13 cellular contexts compared by ENCODE assay signal in genomic region chr3:9820944-9821343, GRCh38. TPM values are rescaled to one million over a fixed set of nuclear protein-coding genes. Genes with fewer than 3 reads are reported as not detected.
DNase-seq lines count a peak whose midpoint lies in the region; ATAC-seq, FAIRE-seq and TF ChIP-seq lines count a peak whose summit lies in the region.
"Had no signal": no experiment of that assay in that cellular context is flagged by ENCODE, and none has a peak within 500 bp of the region (broad histone marks: within the 10 kb centered on the region; RNA-seq: fewer than 3 reads in every experiment).

No MANE protein-coding gene starts in this region.

- H3K9me3 ChIP-seq in liver (ENCODE audit: control insufficient read depth in 4 of 4, low read length in 3 of 4), result no peaks in the 10 kb centered on the region
- H3K9me3 ChIP-seq: stomach had no signal

- no peaks in the 10 kb centered on the region for H3K4me1 ChIP-seq in liver (ENCODE audit: control insufficient read depth in 4 of 4, insufficient read depth in 4 of 4, low read length in 3 of 4)

- H3K27me3 ChIP-seq in liver (ENCODE audit: control insufficient read depth in 4 of 4, insufficient read depth in 4 of 4, low read length in 3 of 4), result no peaks in the 10 kb centered on the region
- H3K27me3 ChIP-seq: stomach had no signal

- no peak overlapping the region for H3K27ac ChIP-seq in liver (ENCODE audit: low read depth in 1 of 2, low read length in 2 of 2)
- H3K27ac ChIP-seq: stomach had no signal

- no peak for DNase-seq in GM12864 (ENCODE audit: low read depth)
- peak; percentile 38 for DNase-seq in NAMALWA (ENCODE audit: low spot score)
- DNase-seq in astrocyte of the spinal cord (ENCODE audit: low read depth, low spot score), result no peak
- DNase-seq in superior temporal gyrus (ENCODE audit: extremely low spot score), result no peak
- DNase-seq in HK-2 (ENCODE audit: unreplicated experiment), result no peak
- no peak for DNase-seq in GM12891 (ENCODE audit: insufficient read length, low spot score)
- DNase-seq: activated CD4-positive, alpha-beta memory T cell treated with anti-CD3 and anti-CD28 coated beads, Interleukin-2, amount 10 ng/mL, durations not matched to agents 7 days and 5 days; stomach had no signal

- FAIRE-seq in GM12891 (lab: Jason Lieb, UNC), result no peak
- FAIRE-seq: colon, islet of Langerhans had no signal

- in situ Hi-C loops in astrocyte of the spinal cord (cut with HindIII; ENCODE audit: low sequenced_read_pairs), result no loop called here

- H3K9ac ChIP-seq in liver (ENCODE audit: low read depth in 1 of 2, low read length in 2 of 2), result no peak overlapping the region

- no peak for TF ChIP-seq POLR2A in GM12891 (IDR thresholded peaks at IDR 0.05; ENCODE audit: low read depth, low read length)

- ATAC-seq in HG02938 (IDR thresholded peaks at IDR 0.05; ENCODE audit: unreplicated experiment), result no peak

- H3K4me3 ChIP-seq in GM12864 (ENCODE audit: low read depth, low read length), result no peak overlapping the region
- H3K4me3 ChIP-seq in astrocyte of the spinal cord (ENCODE audit: low read depth, low read length), result no peak overlapping the region
- H3K4me3 ChIP-seq in liver (ENCODE audit: low read depth in 1 of 3, low read length in 3 of 3), result no peak overlapping the region
- H3K4me3 ChIP-seq: skin epidermis, stomach had no signal

- 80% methylated on average over 2 of the region's 2 CpGs for WGBS in liver

- peak; percentile 29 for TF ChIP-seq CTCF in GM12864 (IDR thresholded peaks at IDR 0.05; ENCODE audit: low read depth, low read length, missing control alignments)
- TF ChIP-seq CTCF in astrocyte of the spinal cord (IDR thresholded peaks at IDR 0.05; ENCODE audit: low read depth, low read length), result peak; percentile 51
- peak; percentile 33 for TF ChIP-seq CTCF in liver (IDR thresholded peaks at IDR 0.05; ENCODE audit: low read depth, low read length, missing input control)

- TF ChIP-seq RAD21 in liver (IDR thresholded peaks at IDR 0.05), result peak; percentile 36 to 42

- H3K36me3 ChIP-seq in liver (ENCODE audit: control insufficient read depth in 4 of 4, insufficient read depth in 3 of 4, low read depth in 1 of 4, low read length in 3 of 4), result no peaks in the 10 kb centered on the region

TF ChIP-seq in liver, 16 proteins besides CTCF, POLR2A, EP300 and RAD21 (continues in another document):
- TF ChIP-seq HNF4G (IDR thresholded peaks at IDR 0.05), result no peak
- TF ChIP-seq ZBTB33 (IDR thresholded peaks at IDR 0.05), result no peak
- TF ChIP-seq NR2F2 (IDR thresholded peaks at IDR 0.05), result no peak
- no peak for TF ChIP-seq FOXA1 (IDR thresholded peaks at IDR 0.05)
- TF ChIP-seq ATF3 (IDR thresholded peaks at IDR 0.05), result no peak

TF ChIP-seq in GM12891, 5 proteins besides CTCF, POLR2A, EP300 and RAD21:
- TF ChIP-seq SPI1 (IDR thresholded peaks at IDR 0.05; ENCODE audit: low read depth, low read length), result no peak
- no peak for TF ChIP-seq PAX5 (IDR thresholded peaks at IDR 0.05; ENCODE audit: insufficient read depth, low read length, severe bottlenecking)
- TF ChIP-seq POU2F2 (IDR thresholded peaks at IDR 0.05; ENCODE audit: low read depth, low read length), result no peak
- TF ChIP-seq TAF1 (IDR thresholded peaks at IDR 0.05; ENCODE audit: low read depth, low read length), result no peak
- TF ChIP-seq POLR2AphosphoS5 (IDR thresholded peaks at IDR 0.05; ENCODE audit: low read depth, low read length), result no peak

RNA-seq across cellular contexts. Expression of gene TTLL3, which starts 10.9 kb away (rescaled TPM):
- 10 to 100 TPM in 1 of 2 donors, 1 to 10 TPM in 1; 4.9 to 19.6 TPM for total RNA-seq in liver
- 1 to 10 TPM; 2.8 to 8.0 TPM for polyA plus RNA-seq in liver
- polyA plus RNA-seq in GM12891 (2012; ENCODE audit: low read depth, missing spikeins), result 17.3 TPM

RNA-seq across cellular contexts. Expression of gene RPUSD3, which starts 22.9 kb away (rescaled TPM):
- total RNA-seq in liver, result 10 to 100 TPM; 14.4 to 17.3 TPM
- polyA plus RNA-seq in liver, result 10 to 100 TPM; 20.3 to 22.7 TPM
- polyA plus RNA-seq in GM12891 (2012; ENCODE audit: low read depth, missing spikeins), result 28.6 TPM

RNA-seq across cellular contexts. Expression of gene ARPC4, which starts 28.1 kb away (rescaled TPM):
- 10 to 100 TPM; 53.3 to 53.6 TPM for total RNA-seq in liver
- 10 to 100 TPM; 22.1 to 51.8 TPM for polyA plus RNA-seq in liver
- 296 TPM for polyA plus RNA-seq in GM12891 (2012; ENCODE audit: low read depth, missing spikeins)

RNA-seq across cellular contexts. Expression of gene TADA3, which starts 28.7 kb away (rescaled TPM):
- total RNA-seq in liver, result 10 to 100 TPM; 20.7 to 22.3 TPM
- polyA plus RNA-seq in liver, result 10 to 100 TPM; 16.2 to 27.8 TPM
- 34.8 TPM for polyA plus RNA-seq in GM12891 (2012; ENCODE audit: low read depth, missing spikeins)

RNA-seq across cellular contexts. Expression of gene CAMK1, which starts 51.2 kb away (rescaled TPM):
- total RNA-seq in liver, result 10 to 100 TPM; 13.8 to 17.3 TPM
- 10 to 100 TPM; 16.0 to 20.1 TPM for polyA plus RNA-seq in liver
- polyA plus RNA-seq in GM12891 (2012; ENCODE audit: low read depth, missing spikeins), result 0.53 TPM
